9 cellular contexts compared by ENCODE assay signal in the genomic region with DNA sequence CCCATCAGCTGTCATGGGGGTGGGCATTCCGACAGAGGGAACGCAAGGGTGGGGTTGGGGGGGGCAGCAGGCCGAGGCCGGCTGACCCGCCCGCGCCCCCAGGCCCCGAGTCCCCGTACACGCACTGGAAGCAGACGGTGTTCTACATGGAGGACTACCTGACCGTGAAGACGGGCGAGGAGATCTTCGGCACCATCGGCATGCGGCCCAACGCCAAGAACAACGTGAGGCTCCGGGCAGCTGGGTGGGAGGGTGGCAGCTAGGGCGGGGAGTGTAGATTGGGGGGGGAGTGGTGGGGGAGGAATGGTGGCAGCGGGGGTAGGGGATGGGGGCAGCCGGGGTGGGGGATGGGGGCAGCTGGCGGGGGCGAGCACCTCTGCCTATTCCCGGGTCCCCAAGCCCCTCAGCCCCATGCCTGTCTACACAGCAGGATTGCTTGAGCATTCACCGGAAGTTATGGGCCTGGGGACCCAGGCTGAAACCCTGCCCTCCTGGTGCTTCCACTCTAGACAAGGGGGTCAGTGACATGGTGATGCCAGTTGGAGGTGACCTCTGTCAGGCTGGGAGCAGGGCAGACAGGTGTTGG.
"Had no signal": no experiment of that assay in that cellular context is flagged by ENCODE, and none has a peak within 500 bp of the region (broad histone marks: within the 10 kb centered on the region; RNA-seq: fewer than 3 reads in every experiment).

No MANE protein-coding gene starts in this region.

- H3K4me3 ChIP-seq: transverse colon had no signal

- H3K9me3 Mint-ChIP-seq: activated naive CD4-positive, alpha-beta T cell treated with anti-CD3 and anti-CD28 coated beads, Interleukin-2, amount 10 ng/mL, durations not matched to agents 7 days and 5 days; activated T-helper 2 cell treated with anti-CD3 and anti-CD28 coated beads, Interferon-gamma antibody, Interleukin-2, Interleukin-4, amounts not matched to agents 10 μg/mL and 5 μg/mL and 100 μg/mL, durations not matched to agents 14 hours and 24 hours and 36 hours; mesothelial cell of epicardium had no signal

- ATAC-seq: activated CD4-positive, CD25-positive, alpha-beta regulatory T cell treated with anti-CD3 and anti-CD28 coated beads, Interleukin-2, amount 50 U/mL, for 24 hours; esophagus mucosa had no signal

- DNase-seq: activated naive CD4-positive, alpha-beta T cell treated with anti-CD3 and anti-CD28 coated beads, Interleukin-2, amount 10 ng/mL, durations not matched to agents 7 days and 5 days; islet precursor cell; retina; small intestine; transverse colon had no signal

- H3K9me3 ChIP-seq: transverse colon had no signal

- H3K27ac Mint-ChIP-seq: activated naive CD4-positive, alpha-beta T cell treated with anti-CD3 and anti-CD28 coated beads, Interleukin-2, amount 10 ng/mL, durations not matched to agents 7 days and 5 days; activated T-helper 2 cell treated with anti-CD3 and anti-CD28 coated beads, Interferon-gamma antibody, Interleukin-2, Interleukin-4, amounts not matched to agents 10 μg/mL and 5 μg/mL and 100 μg/mL, durations not matched to agents 14 hours and 24 hours and 36 hours; mesothelial cell of epicardium had no signal

- H3K4me3 Mint-ChIP-seq: activated naive CD4-positive, alpha-beta T cell treated with anti-CD3 and anti-CD28 coated beads, Interleukin-2, amount 10 ng/mL, durations not matched to agents 7 days and 5 days; mesothelial cell of epicardium had no signal

- H3K27ac ChIP-seq: transverse colon had no signal
